1 cellular context compared by ENCODE assay signal in the genomic region with DNA sequence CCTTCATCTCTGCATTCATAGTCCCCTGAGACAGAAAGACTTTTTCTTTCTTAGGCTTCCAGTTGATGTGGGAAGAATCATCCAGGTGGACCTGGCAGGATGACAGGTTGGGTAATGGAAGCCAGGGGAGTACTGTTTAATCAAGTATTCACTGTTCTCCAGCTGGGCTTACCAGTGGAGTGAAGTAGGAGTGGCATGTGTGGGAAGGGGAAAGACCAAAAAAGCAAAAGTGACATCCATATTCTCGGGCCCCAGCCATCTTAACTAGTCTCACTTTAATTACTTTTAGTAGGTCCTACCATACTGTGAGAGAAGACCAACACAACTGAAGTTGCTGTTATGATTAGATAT.
TF ChIP-seq lines count a peak whose summit lies in the region.

No MANE protein-coding gene starts in this region.

TF ChIP-seq in K562, 482 proteins besides CTCF, POLR2A, EP300 and RAD21 (continued from another document):
- TF ChIP-seq CBX1 (IDR thresholded peaks at IDR 0.05; ENCODE audit: low read depth): 0 out of 2 replicates have a peak, but pooled peaks have one; percentile 12
- 0 out of 2 replicates have a peak, but pooled peaks have one; percentile 6 for TF ChIP-seq RBFOX2 (IDR thresholded peaks at IDR 0.05; ENCODE audit: low read depth, low read length)
- TF ChIP-seq MBD2 (IDR thresholded peaks at IDR 0.05; ENCODE audit: borderline replicate concordance, low read depth): no peak
- no peak for TF ChIP-seq JUND (IDR thresholded peaks at IDR 0.05; ENCODE audit: borderline replicate concordance, low read depth, low read length)
- TF ChIP-seq JUND (tag; IDR thresholded peaks at IDR 0.05; ENCODE audit: borderline replicate concordance, low read depth, low read length): no peak
- peak; percentile 54 for TF ChIP-seq SUPT5H (IDR thresholded peaks at IDR 0.05)
- 0 out of 2 replicates have a peak, but pooled peaks have one; percentile 0 for TF ChIP-seq CXXC5 (CRISPR knock-in tag; IDR thresholded peaks at IDR 0.05)
- TF ChIP-seq NBN (IDR thresholded peaks at IDR 0.05; ENCODE audit: low read depth): 0 out of 2 replicates have a peak, but pooled peaks have one; percentile 3
- TF ChIP-seq, protein P1, sequence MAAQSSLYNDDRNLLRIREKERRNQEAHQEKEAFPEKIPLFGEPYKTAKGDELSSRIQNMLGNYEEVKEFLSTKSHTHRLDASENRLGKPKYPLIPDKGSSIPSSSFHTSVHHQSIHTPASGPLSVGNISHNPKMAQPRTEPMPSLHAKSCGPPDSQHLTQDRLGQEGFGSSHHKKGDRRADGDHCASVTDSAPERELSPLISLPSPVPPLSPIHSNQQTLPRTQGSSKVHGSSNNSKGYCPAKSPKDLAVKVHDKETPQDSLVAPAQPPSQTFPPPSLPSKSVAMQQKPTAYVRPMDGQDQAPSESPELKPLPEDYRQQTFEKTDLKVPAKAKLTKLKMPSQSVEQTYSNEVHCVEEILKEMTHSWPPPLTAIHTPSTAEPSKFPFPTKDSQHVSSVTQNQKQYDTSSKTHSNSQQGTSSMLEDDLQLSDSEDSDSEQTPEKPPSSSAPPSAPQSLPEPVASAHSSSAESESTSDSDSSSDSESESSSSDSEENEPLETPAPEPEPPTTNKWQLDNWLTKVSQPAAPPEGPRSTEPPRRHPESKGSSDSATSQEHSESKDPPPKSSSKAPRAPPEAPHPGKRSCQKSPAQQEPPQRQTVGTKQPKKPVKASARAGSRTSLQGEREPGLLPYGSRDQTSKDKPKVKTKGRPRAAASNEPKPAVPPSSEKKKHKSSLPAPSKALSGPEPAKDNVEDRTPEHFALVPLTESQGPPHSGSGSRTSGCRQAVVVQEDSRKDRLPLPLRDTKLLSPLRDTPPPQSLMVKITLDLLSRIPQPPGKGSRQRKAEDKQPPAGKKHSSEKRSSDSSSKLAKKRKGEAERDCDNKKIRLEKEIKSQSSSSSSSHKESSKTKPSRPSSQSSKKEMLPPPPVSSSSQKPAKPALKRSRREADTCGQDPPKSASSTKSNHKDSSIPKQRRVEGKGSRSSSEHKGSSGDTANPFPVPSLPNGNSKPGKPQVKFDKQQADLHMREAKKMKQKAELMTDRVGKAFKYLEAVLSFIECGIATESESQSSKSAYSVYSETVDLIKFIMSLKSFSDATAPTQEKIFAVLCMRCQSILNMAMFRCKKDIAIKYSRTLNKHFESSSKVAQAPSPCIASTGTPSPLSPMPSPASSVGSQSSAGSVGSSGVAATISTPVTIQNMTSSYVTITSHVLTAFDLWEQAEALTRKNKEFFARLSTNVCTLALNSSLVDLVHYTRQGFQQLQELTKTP (IDR thresholded peaks at IDR 0.05; ENCODE audit: low read depth in 1 of 2, partially characterized antibody in 2 of 2): peak in 1 of 2 experiments; percentile 6
- no peak for TF ChIP-seq ILF3 (IDR thresholded peaks at IDR 0.05; ENCODE audit: borderline replicate concordance)
- TF ChIP-seq POLR2G (IDR thresholded peaks at IDR 0.05; ENCODE audit: low read depth, low read length): no peak
- TF ChIP-seq MCM7 (IDR thresholded peaks at IDR 0.05): no peak
- TF ChIP-seq PML (IDR thresholded peaks at IDR 0.05; ENCODE audit: low read length): peak; percentile 42
- TF ChIP-seq CHCHD3 (CRISPR knock-in tag; IDR thresholded peaks at IDR 0.05): no peak
- no peak for TF ChIP-seq MTA2 (IDR thresholded peaks at IDR 0.05; ENCODE audit: low read depth)
- TF ChIP-seq ZNF668 (CRISPR knock-in tag; IDR thresholded peaks at IDR 0.05): 0 out of 2 replicates have a peak, but pooled peaks have one; percentile 32
- TF ChIP-seq, protein P2, sequence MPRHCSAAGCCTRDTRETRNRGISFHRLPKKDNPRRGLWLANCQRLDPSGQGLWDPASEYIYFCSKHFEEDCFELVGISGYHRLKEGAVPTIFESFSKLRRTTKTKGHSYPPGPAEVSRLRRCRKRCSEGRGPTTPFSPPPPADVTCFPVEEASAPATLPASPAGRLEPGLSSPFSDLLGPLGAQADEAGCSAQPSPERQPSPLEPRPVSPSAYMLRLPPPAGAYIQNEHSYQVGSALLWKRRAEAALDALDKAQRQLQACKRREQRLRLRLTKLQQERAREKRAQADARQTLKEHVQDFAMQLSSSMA (CRISPR knock-in tag; IDR thresholded peaks at IDR 0.05): 0 out of 2 replicates have a peak, but pooled peaks have one; percentile 47
- TF ChIP-seq TFAM (CRISPR knock-in tag; conservative IDR thresholded peaks at IDR 0.05): no peak
- TF ChIP-seq OTX1 (CRISPR knock-in tag; IDR thresholded peaks at IDR 0.05): peak; percentile 6; the same call in 1 of the 2 replicates
- TF ChIP-seq, protein P3, sequence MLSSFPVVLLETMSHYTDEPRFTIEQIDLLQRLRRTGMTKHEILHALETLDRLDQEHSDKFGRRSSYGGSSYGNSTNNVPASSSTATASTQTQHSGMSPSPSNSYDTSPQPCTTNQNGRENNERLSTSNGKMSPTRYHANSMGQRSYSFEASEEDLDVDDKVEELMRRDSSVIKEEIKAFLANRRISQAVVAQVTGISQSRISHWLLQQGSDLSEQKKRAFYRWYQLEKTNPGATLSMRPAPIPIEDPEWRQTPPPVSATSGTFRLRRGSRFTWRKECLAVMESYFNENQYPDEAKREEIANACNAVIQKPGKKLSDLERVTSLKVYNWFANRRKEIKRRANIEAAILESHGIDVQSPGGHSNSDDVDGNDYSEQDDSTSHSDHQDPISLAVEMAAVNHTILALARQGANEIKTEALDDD (IDR thresholded peaks at IDR 0.05): peak; percentile 98
- TF ChIP-seq, protein P4, sequence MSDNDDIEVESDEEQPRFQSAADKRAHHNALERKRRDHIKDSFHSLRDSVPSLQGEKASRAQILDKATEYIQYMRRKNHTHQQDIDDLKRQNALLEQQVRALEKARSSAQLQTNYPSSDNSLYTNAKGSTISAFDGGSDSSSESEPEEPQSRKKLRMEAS (CRISPR knock-in tag; IDR thresholded peaks at IDR 0.05): no peak
- 0 out of 2 replicates have a peak, but pooled peaks have one; percentile 1 for TF ChIP-seq ZNF696 (CRISPR knock-in tag; conservative IDR thresholded peaks at IDR 0.05)
- TF ChIP-seq ZNF717 (CRISPR knock-in tag; IDR thresholded peaks at IDR 0.05): peak; percentile 23; the same call in 1 of the 2 replicates
